16 cellular contexts compared by ENCODE assay signal in the genomic region with DNA sequence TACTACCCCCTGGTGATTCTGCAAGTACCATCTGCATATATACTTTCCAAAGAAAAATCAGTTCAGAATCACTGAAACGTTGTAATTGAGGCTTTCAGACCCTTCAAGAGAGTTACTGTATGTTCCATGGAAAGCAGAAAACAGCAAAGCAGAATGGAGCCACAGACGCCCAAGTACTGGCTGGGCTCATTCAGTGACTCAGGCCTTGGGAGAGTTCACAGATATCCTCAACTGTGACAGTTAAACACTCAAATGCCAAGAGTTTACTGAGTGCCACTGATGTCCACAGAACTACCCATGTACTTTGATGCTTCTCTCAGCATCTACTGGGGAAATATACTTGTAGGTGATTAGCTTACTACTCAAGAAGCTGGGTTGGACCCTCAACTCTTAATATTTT.
DNase-seq lines count a peak whose midpoint lies in the region; ATAC-seq and TF ChIP-seq lines count a peak whose summit lies in the region.
"Had no signal": no experiment of that assay in that cellular context is flagged by ENCODE, and none has a peak within 500 bp of the region (broad histone marks: within the 10 kb centered on the region; RNA-seq: fewer than 3 reads in every experiment).

No MANE protein-coding gene starts in this region.

- TF ChIP-seq POLR2A in transverse colon (IDR thresholded peaks at IDR 0.05): no peak

- in situ Hi-C loops in transverse colon (cut with MboI; ENCODE audit: low pct_ligation_motif_present in 1 of 4, low pct_unique_long_range_greater_than_20kb in 1 of 4, low sequenced_read_pairs in 3 of 4): no loop called here

- H3K36me3 ChIP-seq in heart right ventricle: peaks cover 0 to 9% (median 0%) of the 10 kb centered on the region in 9 donors
- no peaks in the 10 kb centered on the region for H3K36me3 ChIP-seq in transverse colon
- H3K36me3 ChIP-seq: HAP-1 had no signal

- intact Hi-C loops in heart right ventricle (cut with DNase I) (loop anchor here in 1 of 10 donors (5.0 kb wide), 1 partner anchor 32 kb away; no protein-coding TSS in a partner anchor), transverse colon (cut with DNase I; ENCODE audit: low total_unique reads) (loop anchor here (5.0 kb wide), 1 partner anchor 482 kb away; no protein-coding TSS in a partner anchor)

- WGBS in heart right ventricle, 2 donors: 54 to 71% methylated on average over 2 of the region's 2 CpGs
- 67 to 79% methylated on average over 2 of the region's 2 CpGs for WGBS in transverse colon (ENCODE audit: low coverage in 1 of 2), 2 donors

- H3K4me1 Mint-ChIP-seq in stimulated activated effector memory CD8-positive, alpha-beta T cell treated with anti-CD3 and anti-CD28 coated beads, Interleukin-12 subunit alpha, Interleukin-12 subunit beta, amount 100 ng/mL, for 72 hours: no peaks in the 10 kb centered on the region

- no peaks in the 10 kb centered on the region for H3K27me3 ChIP-seq in heart right ventricle
- H3K27me3 ChIP-seq in transverse colon: no peaks in the 10 kb centered on the region

- H3K4me3 ChIP-seq in heart right ventricle: no peak overlapping the region
- no peak overlapping the region for H3K4me3 ChIP-seq in transverse colon
- H3K4me3 ChIP-seq: HAP-1 had no signal

- TF ChIP-seq CTCF in heart right ventricle (IDR thresholded peaks at IDR 0.05): no peak
- no peak for TF ChIP-seq CTCF in transverse colon (IDR thresholded peaks at IDR 0.05)

- H3K4me1 ChIP-seq in heart right ventricle (peaks cover 0 to 97% (median 64%) of the 10 kb centered on the region in 9 donors), transverse colon (peaks cover 0 to 16% (median 0%) of the 10 kb centered on the region in 4 donors)
- H3K4me1 ChIP-seq: HAP-1 had no signal

- H3K27ac Mint-ChIP-seq in stimulated activated effector memory CD8-positive, alpha-beta T cell treated with anti-CD3 and anti-CD28 coated beads, Interleukin-12 subunit alpha, Interleukin-12 subunit beta, amount 100 ng/mL, for 72 hours: no peak overlapping the region

- no peak overlapping the region for H3K4me3 Mint-ChIP-seq in stimulated activated effector memory CD8-positive, alpha-beta T cell treated with anti-CD3 and anti-CD28 coated beads, Interleukin-12 subunit alpha, Interleukin-12 subunit beta, amount 100 ng/mL, for 72 hours

- H3K9me3 Mint-ChIP-seq in stimulated activated effector memory CD8-positive, alpha-beta T cell treated with anti-CD3 and anti-CD28 coated beads, Interleukin-12 subunit alpha, Interleukin-12 subunit beta, amount 100 ng/mL, for 72 hours: no peaks in the 10 kb centered on the region

- no peak for TF ChIP-seq EP300 in transverse colon (IDR thresholded peaks at IDR 0.05; ENCODE audit: low read depth)

- DNase-seq in EH (ENCODE audit: low read depth) (peak; percentile 21), RPMI7951 (ENCODE audit: low read depth) (peak; percentile 46), heart right ventricle (no peak), COLO668 (lab: John Stamatoyannopoulos, UW; ENCODE audit: unreplicated experiment) (no peak), NCI-H1105 treated with DMSO at 0.1 percent for 48 hours (lab: John Stamatoyannopoulos, UW) (no peak), transverse colon (no peak)
- no peak for DNase-seq in stimulated activated effector memory CD8-positive, alpha-beta T cell treated with anti-CD3 and anti-CD28 coated beads, Interleukin-12 subunit alpha, Interleukin-12 subunit beta, amount 100 ng/mL, for 72 hours (ENCODE audit: low spot score in 2 of 2)
- DNase-seq: DMS 273 treated with DMSO at 0.1 percent for 48 hours, GDM1, NCI-H1436, NCI-H1930, NCI-H345, NCI-H524 treated with DMSO at 0.1 percent for 48 hours had no signal

- H3K9me3 ChIP-seq in heart right ventricle (no peaks in the 10 kb centered on the region), transverse colon (no peaks in the 10 kb centered on the region)
- H3K9me3 ChIP-seq: HAP-1 had no signal

- ATAC-seq in heart right ventricle: peak in 5 of 8 donors; percentile 17 to 87 (median 38)
- ATAC-seq in stimulated activated effector memory CD8-positive, alpha-beta T cell treated with anti-CD3 and anti-CD28 coated beads, Interleukin-12 subunit alpha, Interleukin-12 subunit beta, amount 100 ng/mL, for 72 hours: peak; percentile 26

- no peaks in the 10 kb centered on the region for H3K36me3 Mint-ChIP-seq in stimulated activated effector memory CD8-positive, alpha-beta T cell treated with anti-CD3 and anti-CD28 coated beads, Interleukin-12 subunit alpha, Interleukin-12 subunit beta, amount 100 ng/mL, for 72 hours

- H3K27ac ChIP-seq in heart right ventricle (peak overlapping the region in 2 of 10 donors; percentile 5 to 19), transverse colon (no peak overlapping the region)
- H3K27ac ChIP-seq: C4-2B, HL-60 had no signal

Comparison
In these comparisons a context has a peak if more than half of its experiments do, and no peak if none do; other contexts are left out.
1. DNase-seq: peak in EH (single experiment) and RPMI7951 (single experiment); none in heart right ventricle (0 of 2), stimulated activated effector memory CD8-positive, alpha-beta T cell treated with anti-CD3 and anti-CD28 coated beads, Interleukin-12 subunit alpha, Interleukin-12 subunit beta, amount 100 ng/mL, for 72 hours (0 of 2), COLO668 (single experiment), NCI-H1105 treated with DMSO at 0.1 percent for 48 hours (single experiment) and transverse colon (single experiment).